In the genomic region with DNA sequence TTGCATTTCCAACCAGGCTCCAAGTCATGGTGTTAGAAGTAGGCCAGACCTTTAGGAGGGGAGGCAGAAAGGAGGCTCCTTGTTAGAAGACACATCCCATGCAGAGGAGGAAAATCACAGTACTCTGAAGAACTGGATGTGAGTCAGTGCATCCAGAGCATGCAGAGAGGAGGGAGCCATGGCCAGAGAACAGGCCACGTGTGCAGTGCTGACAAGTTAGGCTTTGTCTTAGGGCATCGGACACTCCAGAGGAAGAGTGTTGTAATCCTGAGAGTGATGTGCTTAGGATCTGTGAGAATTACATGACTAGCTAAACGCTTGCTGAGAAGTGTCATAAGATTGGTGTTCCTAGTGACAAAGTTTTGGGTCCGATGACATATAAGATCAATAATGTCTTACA, we compare ENCODE assay signal across 16 cellular contexts.
DNase-seq lines count a peak whose midpoint lies in the region; TF ChIP-seq lines count a peak whose summit lies in the region.
"Had no signal": no experiment of that assay in that cellular context is flagged by ENCODE, and none has a peak within 500 bp of the region (broad histone marks: within the 10 kb centered on the region; RNA-seq: fewer than 3 reads in every experiment).

No MANE protein-coding gene starts in this region.

- no peak overlapping the region for H3K4me2 ChIP-seq in GM23248 (ENCODE audit: unreplicated experiment)

- DNase-seq in GM23248 (peak; percentile 9), epithelial cell of esophagus (ENCODE audit: low read depth) (peak; percentile 20), medulla oblongata (ENCODE audit: extremely low spot score) (peak; percentile 34), pons (ENCODE audit: low spot score) (peak; percentile 59), DMS79 treated with DMSO at 0.1 percent for 48 hours (lab: John Stamatoyannopoulos, UW) (no peak), NCI-H82 treated with DMSO at 0.1 percent for 48 hours (lab: John Stamatoyannopoulos, UW; ENCODE audit: unreplicated experiment) (no peak), ureter (ENCODE audit: low spot score) (no peak)
- no peak for DNase-seq in CD4-positive, alpha-beta memory T cell
- DNase-seq: ACHN; Caco-2; CD4-positive, alpha-beta T cell; DMS53; GOT3 had no signal

- H3F3A ChIP-seq in GM23248 (ENCODE audit: insufficient read depth), result no peaks in the 10 kb centered on the region

- H3K9ac ChIP-seq in GM23248, result no peak overlapping the region

- H3K27ac Mint-ChIP-seq in CD4-positive, alpha-beta memory T cell, result no peak overlapping the region
- H3K27ac Mint-ChIP-seq: B cell; CD4-positive, alpha-beta T cell had no signal

- CTCF ChIA-PET in CD4-positive, alpha-beta memory T cell (lab: Charles Lee; ENCODE audit: partially characterized antibody), result no interaction called here

- H3K4me1 ChIP-seq in GM23248 (ENCODE audit: insufficient read depth), result no peaks in the 10 kb centered on the region
- H3K4me1 ChIP-seq in CD4-positive, alpha-beta memory T cell (ENCODE audit: insufficient read depth, low read length), result no peaks in the 10 kb centered on the region
- H3K4me1 ChIP-seq: Caco-2 had no signal

- no peaks in the 10 kb centered on the region for H3K9me2 ChIP-seq in GM23248 (ENCODE audit: insufficient read depth)

- WGBS in GM23248 (ENCODE audit: low coverage in 1 of 2, low lambda C conversion rate in 2 of 2, missing lambda C conversion rate in 2 of 2), 2 experiments, result 34 to 39% methylated on average over 4 of the region's 4 CpGs

- H3K36me3 Mint-ChIP-seq in CD4-positive, alpha-beta memory T cell, result no peaks in the 10 kb centered on the region

- H3K4me3 Mint-ChIP-seq in CD4-positive, alpha-beta memory T cell, result no peak overlapping the region
- H3K4me3 Mint-ChIP-seq: B cell; CD4-positive, alpha-beta T cell had no signal

- no peaks in the 10 kb centered on the region for H3K36me3 ChIP-seq in GM23248 (ENCODE audit: low read depth)
- H3K36me3 ChIP-seq in CD4-positive, alpha-beta memory T cell (ENCODE audit: insufficient read depth, low read length), result no peaks in the 10 kb centered on the region
- H3K36me3 ChIP-seq: HAP-1 had no signal

- no peaks in the 10 kb centered on the region for H3K9me3 ChIP-seq in GM23248 (ENCODE audit: low read depth)
- H3K9me3 ChIP-seq in CD4-positive, alpha-beta memory T cell (ENCODE audit: control insufficient read depth in 1 of 2, low read length in 2 of 2), result no peaks in the 10 kb centered on the region
- H3K9me3 ChIP-seq: Caco-2, HAP-1 had no signal

- H3K4me3 ChIP-seq in GM23248 (no peak overlapping the region), epithelial cell of esophagus (ENCODE audit: low read length) (no peak overlapping the region)
- H3K4me3 ChIP-seq in CD4-positive, alpha-beta memory T cell (ENCODE audit: low read length in 2 of 2), result no peak overlapping the region
- H3K4me3 ChIP-seq: GM12878, HAP-1 had no signal

- intact Hi-C loops in CD4-positive, alpha-beta memory T cell (cut with micrococcal nuclease), result no loop called here

- H3K4me1 Mint-ChIP-seq in CD4-positive, alpha-beta memory T cell, result no peaks in the 10 kb centered on the region
- H3K4me1 Mint-ChIP-seq: B cell had no signal

- TF ChIP-seq CTCF in epithelial cell of esophagus (IDR thresholded peaks at IDR 0.05; ENCODE audit: insufficient read depth, low read depth, low read length, missing control alignments), result no peak

- H3K27ac ChIP-seq in GM23248, result no peak overlapping the region
- H3K27ac ChIP-seq in CD4-positive, alpha-beta memory T cell (ENCODE audit: low read depth, low read length), result no peak overlapping the region

- POLR2A ChIA-PET in CD4-positive, alpha-beta memory T cell (lab: Charles Lee; ENCODE audit: partially characterized antibody), result no interaction called here

- in situ Hi-C loops in GM23248 (cut with MboI), result loop anchor here (25.0 kb wide), 1 partner anchor 636 kb away; no protein-coding TSS in a partner anchor

- H2AFZ ChIP-seq in GM23248, result no peak overlapping the region

- no peaks in the 10 kb centered on the region for H3K79me2 ChIP-seq in GM23248 (ENCODE audit: insufficient read depth)

- H3K27me3 ChIP-seq in GM23248 (replicated peaks; ENCODE audit: insufficient read depth), result no peaks in the 10 kb centered on the region
- no peaks in the 10 kb centered on the region for H3K27me3 ChIP-seq in CD4-positive, alpha-beta memory T cell (ENCODE audit: insufficient read depth, low read length)

- H3K27me3 Mint-ChIP-seq in CD4-positive, alpha-beta memory T cell, result no peaks in the 10 kb centered on the region
- H3K27me3 Mint-ChIP-seq: B cell; CD4-positive, alpha-beta T cell had no signal

- no peaks in the 10 kb centered on the region for H4K20me1 ChIP-seq in GM23248 (ENCODE audit: insufficient read depth)

- peaks cover 0 to 11% (median 4%) of the 10 kb centered on the region in 8 donors for H3K9me3 Mint-ChIP-seq in CD4-positive, alpha-beta memory T cell
- H3K9me3 Mint-ChIP-seq: CD4-positive, alpha-beta T cell had no signal

Comparison
In these comparisons a context has a peak if more than half of its experiments do, and no peak if none do; other contexts are left out.
1. DNase-seq: peak in GM23248 (single experiment), epithelial cell of esophagus (single experiment), medulla oblongata (single experiment) and pons (single experiment); none in DMS79 treated with DMSO at 0.1 percent for 48 hours (single experiment), CD4-positive, alpha-beta memory T cell (0 of 5), NCI-H82 treated with DMSO at 0.1 percent for 48 hours (single experiment) and ureter (single experiment).